ENCODE assay signal across 13 cellular contexts in genomic region chrX:40100537-40101429, GRCh38. TPM values are rescaled to one million over a fixed set of nuclear protein-coding genes. Genes with fewer than 3 reads are reported as not detected.
DNase-seq lines count a peak whose midpoint lies in the region; ATAC-seq and TF ChIP-seq lines count a peak whose summit lies in the region.
"Had no signal": no experiment of that assay in that cellular context is flagged by ENCODE, and none has a peak within 500 bp of the region (broad histone marks: within the 10 kb centered on the region; RNA-seq: fewer than 3 reads in every experiment).

No MANE protein-coding gene starts in this region.

- H3K27me3 ChIP-seq in GM23338 (ENCODE audit: insufficient read depth): peaks cover 60% of the 10 kb centered on the region
- peaks cover 66% of the 10 kb centered on the region for H3K27me3 ChIP-seq in ectodermal cell (ENCODE audit: control insufficient read depth, insufficient read depth, low read length, poor library complexity, severe bottlenecking)
- peaks cover 0 to 25% (median 0%) of the 10 kb centered on the region in 3 donors for H3K27me3 ChIP-seq in sigmoid colon
- H3K27me3 ChIP-seq: SJSA1 had no signal

- H3K4me3 Mint-ChIP-seq in GM23338: peak overlapping the region; percentile 59
- H3K4me3 Mint-ChIP-seq: activated naive CD4-positive, alpha-beta T cell treated with anti-CD3 and anti-CD28 coated beads, Interleukin-2, amount 50 U/mL, for 24 hours had no signal

- H3K79me2 ChIP-seq in GM23338 (replicated peaks; ENCODE audit: insufficient read depth): peaks cover 23% of the 10 kb centered on the region

- no peaks in the 10 kb centered on the region for H3K36me3 ChIP-seq in GM23338 (ENCODE audit: insufficient read depth)
- H3K36me3 ChIP-seq in ectodermal cell (ENCODE audit: control insufficient read depth, insufficient read depth, low read length): no peaks in the 10 kb centered on the region
- no peaks in the 10 kb centered on the region for H3K36me3 ChIP-seq in sigmoid colon

- H3K27ac ChIP-seq in GM23338 (ENCODE audit: low read depth) (no peak overlapping the region), ectodermal cell (ENCODE audit: insufficient read depth, low read depth, low read length, poor library complexity, severe bottlenecking) (peak overlapping the region; percentile 36), sigmoid colon (peak overlapping the region; percentile 87 to 96 (median 92))
- H3K27ac ChIP-seq: SJSA1 had no signal

- no peak for TF ChIP-seq EP300 in sigmoid colon (IDR thresholded peaks at IDR 0.05)

- H3K4me3 ChIP-seq in GM23338: peak overlapping the region; percentile 63
- no peak overlapping the region for H3K4me3 ChIP-seq in ectodermal cell (ENCODE audit: insufficient read depth, low read depth, low read length)
- H3K4me3 ChIP-seq in sigmoid colon: no peak overlapping the region
- H3K4me3 ChIP-seq: SJSA1 had no signal

- H4K20me1 ChIP-seq in GM23338 (replicated peaks; ENCODE audit: insufficient read depth): no peaks in the 10 kb centered on the region; the same call in 1 of the 2 replicates

- intact Hi-C loops in sigmoid colon (cut with DNase I): loop anchor here (10.0 kb wide), 1 partner anchor 366 kb away; no protein-coding TSS in a partner anchor

- H3K4me2 ChIP-seq in GM23338: peak overlapping the region; percentile 85

- H3K4me1 ChIP-seq in GM23338 (ENCODE audit: insufficient read depth): peaks cover 28% of the 10 kb centered on the region
- peaks cover 24% of the 10 kb centered on the region for H3K4me1 ChIP-seq in ectodermal cell (ENCODE audit: control insufficient read depth, insufficient read depth, low read length)
- H3K4me1 ChIP-seq in sigmoid colon: peaks cover 0 to 73% (median 21%) of the 10 kb centered on the region in 4 donors

- H3F3A ChIP-seq in GM23338 (replicated peaks; ENCODE audit: low read depth): 0 out of 2 replicates have a peak, but pooled peaks cover 4% of the 10 kb centered on the region

- ATAC-seq in GM23338: no peak
- ATAC-seq in GM19395 (IDR thresholded peaks at IDR 0.05; ENCODE audit: unreplicated experiment): no peak

- TF ChIP-seq CTCF in GM23338 (conservative IDR thresholded peaks at IDR 0.05; ENCODE audit: low read depth in 2 of 2) (no peak), sigmoid colon (IDR thresholded peaks at IDR 0.05) (no peak)

- no peaks in the 10 kb centered on the region for H3K36me3 Mint-ChIP-seq in GM23338 (ENCODE audit: low read depth)
- H3K36me3 Mint-ChIP-seq: activated naive CD4-positive, alpha-beta T cell treated with anti-CD3 and anti-CD28 coated beads, Interleukin-2, amount 50 U/mL, for 24 hours had no signal

- no peak overlapping the region for H3K27ac Mint-ChIP-seq in GM23338
- H3K27ac Mint-ChIP-seq: activated naive CD4-positive, alpha-beta T cell treated with anti-CD3 and anti-CD28 coated beads, Interleukin-2, amount 50 U/mL, for 24 hours had no signal

- no peak overlapping the region for H2AFZ ChIP-seq in GM23338

- DNase-seq in GM23338 (ENCODE audit: low spot score) (no peak), NCI-H82 treated with DMSO at 0.1 percent for 48 hours (lab: John Stamatoyannopoulos, UW; ENCODE audit: unreplicated experiment) (peak; percentile 35), sigmoid colon (no peak), foreskin melanocyte (no peak), hippocampal formation (lab: John Stamatoyannopoulos, UW) (no peak)
- DNase-seq in activated T-cell treated with anti-CD3 and anti-CD28 coated beads, Interleukin-2, amount 50 U/mL, for 1 hour: no peak
- DNase-seq: activated CD4-positive, alpha-beta T cell treated with anti-CD3 and anti-CD28 coated beads, Interleukin-2, amount 50 U/mL, for 48 hours; NCI-H226; stimulated activated CD4-positive, alpha-beta T cell treated with anti-CD3 and anti-CD28 coated beads, Interleukin-12 subunit alpha, Interleukin-12 subunit beta, amount 100 ng/mL, for 4 hours had no signal

- no peaks in the 10 kb centered on the region for H3K9me3 Mint-ChIP-seq in GM23338
- H3K9me3 Mint-ChIP-seq: activated naive CD4-positive, alpha-beta T cell treated with anti-CD3 and anti-CD28 coated beads, Interleukin-2, amount 50 U/mL, for 24 hours had no signal

- peaks cover 19% of the 10 kb centered on the region for H3K4me1 Mint-ChIP-seq in GM23338

- 3% methylated on average over 28 to 31 of the region's 31 CpGs for WGBS in ectodermal cell, 2 experiments
- 79 to 84% methylated on average over 31 of the region's 31 CpGs for WGBS in sigmoid colon, 2 donors

- H3K27me3 Mint-ChIP-seq in GM23338 (ENCODE audit: insufficient read depth, low read depth, poor library complexity): peaks cover 33% of the 10 kb centered on the region
- H3K27me3 Mint-ChIP-seq: activated naive CD4-positive, alpha-beta T cell treated with anti-CD3 and anti-CD28 coated beads, Interleukin-2, amount 50 U/mL, for 24 hours had no signal

- TF ChIP-seq POLR2A in sigmoid colon (IDR thresholded peaks at IDR 0.05): no peak

- H3K9me2 ChIP-seq in GM23338 (ENCODE audit: insufficient read depth): no peaks in the 10 kb centered on the region

- H3K9me3 ChIP-seq in ectodermal cell (ENCODE audit: control insufficient read depth, low read length) (no peaks in the 10 kb centered on the region), sigmoid colon (no peaks in the 10 kb centered on the region)
- H3K9me3 ChIP-seq: SJSA1 had no signal

TF ChIP-seq in GM23338, 12 proteins besides CTCF, POLR2A, EP300 and RAD21:
- no peak for TF ChIP-seq POLR2AphosphoS5 (IDR thresholded peaks at IDR 0.05; ENCODE audit: low read depth)
- TF ChIP-seq JUNB (IDR thresholded peaks at IDR 0.05; ENCODE audit: unreplicated experiment): no peak
- no peak for TF ChIP-seq EZH2phosphoT487 (IDR thresholded peaks at IDR 0.05; ENCODE audit: unreplicated experiment)
- TF ChIP-seq ZNF331 (CRISPR knock-in tag; IDR thresholded peaks at IDR 0.05; ENCODE audit: low read depth): no peak
- no peak for TF ChIP-seq CREB1 (CRISPR knock-in tag; IDR thresholded peaks at IDR 0.05; ENCODE audit: low read depth)
- no peak for TF ChIP-seq REST (IDR thresholded peaks at IDR 0.05; ENCODE audit: unreplicated experiment)
- TF ChIP-seq ETS1 (IDR thresholded peaks at IDR 0.05): no peak
- TF ChIP-seq ZNF114 (CRISPR knock-in tag; IDR thresholded peaks at IDR 0.05): no peak

RNA-seq across cellular contexts. Expression of gene BCOR, which starts 3.0 kb away (rescaled TPM):
- 60.8 TPM in 2 replicates for total RNA-seq in GM23338 (2014; rRNA removed; shearing (Covaris generic))
- polyA plus RNA-seq in GM23338 (2016; fragmentation: Nextera tagmentation; extraction: Ambion mirVana): 25.5 and 25.8 TPM in 2 replicates
- 18.1 TPM for polyA plus RNA-seq in ectodermal cell (2013, experiment 1 of 4)
- polyA plus RNA-seq in ectodermal cell (2013, experiment 2 of 4): 23.8 TPM
- polyA plus RNA-seq in ectodermal cell (2013, experiment 3 of 4): 16.4 TPM
- 14.5 TPM for polyA plus RNA-seq in ectodermal cell (2013, experiment 4 of 4)
- 10 to 100 TPM; 15.8 to 31.6 (median 23.0) TPM for total RNA-seq in sigmoid colon
- polyA plus RNA-seq in sigmoid colon: 10 to 100 TPM in 1 of 3 donors, 1 to 10 TPM in 2; 3.5 to 11.5 (median 3.6) TPM
